Comparison of ENCODE assay signal across 12 cellular contexts in the genomic region with DNA sequence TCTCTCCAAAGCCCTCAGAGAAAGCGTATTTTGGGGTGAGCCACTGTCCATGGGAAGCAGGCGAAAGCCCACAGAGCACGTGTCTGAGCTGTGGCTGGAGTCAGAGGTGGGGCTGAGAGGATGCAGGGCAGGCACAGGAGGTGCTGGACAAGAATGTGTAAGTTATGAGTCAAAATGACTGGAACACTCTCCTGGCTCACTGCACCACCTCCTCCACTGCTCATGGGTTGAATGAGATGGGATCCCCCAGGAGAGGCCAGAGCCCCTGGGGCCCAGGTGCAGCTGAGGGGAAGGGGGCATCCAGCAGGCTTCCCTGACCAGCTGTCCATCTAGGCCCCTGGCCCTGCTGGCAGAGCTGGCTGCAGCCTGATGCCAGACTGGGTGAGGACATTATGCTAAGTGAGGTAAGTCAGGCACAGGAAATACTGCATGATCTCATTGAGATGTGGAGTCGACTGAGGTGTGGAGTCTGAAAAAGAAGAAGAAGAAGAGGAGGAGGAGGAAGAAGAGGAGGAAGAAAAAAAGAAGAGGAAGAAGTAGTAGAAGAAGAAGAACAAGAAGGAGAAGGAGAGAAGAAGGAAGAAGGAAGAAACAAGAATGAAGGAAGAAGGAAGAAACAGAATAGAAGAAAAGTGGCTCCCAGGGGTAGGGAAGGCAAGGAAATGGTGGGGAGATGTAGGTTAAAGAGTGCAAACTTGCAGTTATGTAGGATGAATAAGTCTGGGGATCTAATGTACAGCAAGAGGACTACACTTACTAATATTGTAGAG.
DNase-seq lines count a peak whose midpoint lies in the region; ATAC-seq, FAIRE-seq and TF ChIP-seq lines count a peak whose summit lies in the region.
"Had no signal": no experiment of that assay in that cellular context is flagged by ENCODE, and none has a peak within 500 bp of the region (broad histone marks: within the 10 kb centered on the region; RNA-seq: fewer than 3 reads in every experiment).

No MANE protein-coding gene starts in this region.

- no peak overlapping the region for H3K14ac ChIP-seq in mesenchymal stem cell (ENCODE audit: low read length in 2 of 2)

- no peak overlapping the region for H2BK5ac ChIP-seq in mesenchymal stem cell (ENCODE audit: low read depth, low read length, poor library complexity, severe bottlenecking)

- peaks cover 21% of the 10 kb centered on the region for H3K4me1 ChIP-seq in astrocyte (ENCODE audit: insufficient read depth, low read length)
- H3K4me1 ChIP-seq in mesenchymal stem cell (ENCODE audit: control insufficient read depth, insufficient read depth, low read depth, low read length), result peaks cover 19% of the 10 kb centered on the region

- peaks cover 2% of the 10 kb centered on the region for H3K9me3 Mint-ChIP-seq in astrocyte (ENCODE audit: unreplicated experiment)
- H3K9me3 Mint-ChIP-seq: activated B cell treated with CpG ODN at 0.5 μM for 24 hours, nephron progenitor cell had no signal

- H3K4me3 ChIP-seq in astrocyte (ENCODE audit: insufficient read depth, low read depth, low read length), result no peak overlapping the region
- no peak overlapping the region for H3K4me3 ChIP-seq in mesenchymal stem cell (ENCODE audit: insufficient read depth in 1 of 2, low read depth in 1 of 2, low read length in 2 of 2)

- no peaks in the 10 kb centered on the region for H3K9me3 ChIP-seq in astrocyte (ENCODE audit: insufficient read depth, low read depth, low read length)
- no peaks in the 10 kb centered on the region for H3K9me3 ChIP-seq in mesenchymal stem cell (ENCODE audit: control insufficient read depth, low read length)
- H3K9me3 ChIP-seq: SK-N-SH had no signal

- H3K79me2 ChIP-seq in astrocyte (ENCODE audit: insufficient read depth, low read length), result no peaks in the 10 kb centered on the region

- no peaks in the 10 kb centered on the region for H3K79me1 ChIP-seq in mesenchymal stem cell (replicated peaks; ENCODE audit: low read length, poor library complexity, severe bottlenecking)

- no peak overlapping the region for H2AK5ac ChIP-seq in mesenchymal stem cell (ENCODE audit: low read length, severe bottlenecking)

- no peak overlapping the region for H3K27ac Mint-ChIP-seq in astrocyte (ENCODE audit: unreplicated experiment)
- H3K27ac Mint-ChIP-seq: activated B cell treated with CpG ODN at 0.5 μM for 24 hours, nephron progenitor cell had no signal

- H3K23ac ChIP-seq in mesenchymal stem cell (ENCODE audit: low read length in 2 of 2), result no peak overlapping the region

- WGBS in mesenchymal stem cell, result 57% methylated on average over 4 of the region's 4 CpGs

- no peaks in the 10 kb centered on the region for H3K36me3 Mint-ChIP-seq in astrocyte (ENCODE audit: low read depth, unreplicated experiment)

- H2BK15ac ChIP-seq in mesenchymal stem cell (ENCODE audit: low read depth, poor library complexity, severe bottlenecking), result no peak overlapping the region

- H3K9ac ChIP-seq in astrocyte (ENCODE audit: low read length) (no peak overlapping the region), mesenchymal stem cell (ENCODE audit: low read length) (no peak overlapping the region)
- H3K9ac ChIP-seq: SK-N-SH had no signal

- no peaks in the 10 kb centered on the region for H3K36me3 ChIP-seq in astrocyte (ENCODE audit: insufficient read depth, low read length)
- H3K36me3 ChIP-seq in mesenchymal stem cell (ENCODE audit: control insufficient read depth in 1 of 2, insufficient read depth in 2 of 2, low read depth in 1 of 2, low read length in 2 of 2), result no peaks in the 10 kb centered on the region

- H4K20me1 ChIP-seq in astrocyte (ENCODE audit: insufficient read depth, low read length), result no peaks in the 10 kb centered on the region

- H3K27me3 ChIP-seq in astrocyte (ENCODE audit: insufficient read depth, low read length) (no peaks in the 10 kb centered on the region), mesenchymal stem cell (ENCODE audit: control insufficient read depth in 1 of 2, insufficient read depth in 1 of 2, low read length in 2 of 2) (peaks cover 0 to 13% of the 10 kb centered on the region in 2 experiments)

- no peak for ATAC-seq in HG02852 (IDR thresholded peaks at IDR 0.05; ENCODE audit: unreplicated experiment)

- peak overlapping the region; percentile 40 for H3K4me2 ChIP-seq in astrocyte (ENCODE audit: low read length)
- H3K4me2 ChIP-seq in mesenchymal stem cell (ENCODE audit: low read length, poor library complexity, severe bottlenecking), result no peak overlapping the region
- H3K4me2 ChIP-seq: SK-N-SH had no signal

- no peak for FAIRE-seq in astrocyte (lab: Jason Lieb, UNC)

- H3K27ac ChIP-seq in astrocyte (ENCODE audit: low read depth, low read length) (no peak overlapping the region), mesenchymal stem cell (ENCODE audit: low read length, poor library complexity, severe bottlenecking) (peak overlapping the region; percentile 46)
- H3K27ac ChIP-seq: 22Rv1 had no signal

- H4K91ac ChIP-seq in mesenchymal stem cell (ENCODE audit: low read length), result no peak overlapping the region

- DNase-seq in DMS 273 (lab: John Stamatoyannopoulos, UW; ENCODE audit: unreplicated experiment) (peak; percentile 22), DMS 273 treated with DMSO at 0.1 percent for 48 hours (lab: John Stamatoyannopoulos, UW) (no peak), HK-2 (ENCODE audit: unreplicated experiment) (peak; percentile 35), astrocyte (ENCODE audit: low read depth) (peak; percentile 35), mesenchymal stem cell (no peak), KBM-7 (no peak), ecto neural progenitor cell (ENCODE audit: low spot score) (no peak)
- DNase-seq: activated B cell treated with CpG ODN at 0.5 μM for 24 hours had no signal

- H2BK12ac ChIP-seq in mesenchymal stem cell (ENCODE audit: low read length in 2 of 2), result no peak overlapping the region

- H2AFZ ChIP-seq in astrocyte (ENCODE audit: low read depth, low read length) (no peak overlapping the region), mesenchymal stem cell (ENCODE audit: low read depth, low read length) (no peak overlapping the region)

- H4K8ac ChIP-seq in mesenchymal stem cell (ENCODE audit: low read length), result no peak overlapping the region

- H3K27me3 Mint-ChIP-seq in astrocyte (ENCODE audit: low read depth, unreplicated experiment), result peaks cover 5% of the 10 kb centered on the region
- H3K27me3 Mint-ChIP-seq: activated B cell treated with CpG ODN at 0.5 μM for 24 hours had no signal

- no peak overlapping the region for H2BK120ac ChIP-seq in mesenchymal stem cell (ENCODE audit: low read depth, low read length)

- no peak for TF ChIP-seq CTCF in astrocyte (IDR thresholded peaks at IDR 0.05; ENCODE audit: insufficient read depth, low read depth, low read length)

- no peak overlapping the region for H3K4ac ChIP-seq in mesenchymal stem cell (ENCODE audit: low read depth in 1 of 2, low read length in 2 of 2)

- no peak overlapping the region for H3K18ac ChIP-seq in mesenchymal stem cell (ENCODE audit: low read depth in 1 of 2, low read length in 2 of 2)

- H3K4me3 Mint-ChIP-seq in astrocyte (ENCODE audit: unreplicated experiment), result no peak overlapping the region
- H3K4me3 Mint-ChIP-seq: activated B cell treated with CpG ODN at 0.5 μM for 24 hours, nephron progenitor cell had no signal

- in situ Hi-C loops in KBM-7 (cut with MboI; ENCODE audit: low pct_unique_long_range_greater_than_20kb, low sequenced_read_pairs), result no loop called here

- peaks cover 30% of the 10 kb centered on the region for H3K4me1 Mint-ChIP-seq in astrocyte (ENCODE audit: low read depth, unreplicated experiment)

Comparison
In these comparisons a context has a peak if more than half of its experiments do, and no peak if none do; other contexts are left out.
1. DNase-seq: peak in DMS 273 (single experiment), HK-2 (single experiment) and astrocyte (single experiment); none in DMS 273 treated with DMSO at 0.1 percent for 48 hours (single experiment), mesenchymal stem cell (single experiment), KBM-7 (single experiment) and ecto neural progenitor cell (single experiment).